Comparison of ENCODE assay signal across 18 cellular contexts in genomic region chr20:37072293-37073196, GRCh38. TPM values are rescaled to one million over a fixed set of nuclear protein-coding genes. Genes with fewer than 3 reads are reported as not detected.
DNase-seq lines count a peak whose midpoint lies in the region; ATAC-seq, FAIRE-seq and TF ChIP-seq lines count a peak whose summit lies in the region.
"Had no signal": no experiment of that assay in that cellular context is flagged by ENCODE, and none has a peak within 500 bp of the region (broad histone marks: within the 10 kb centered on the region; RNA-seq: fewer than 3 reads in every experiment).

No MANE protein-coding gene starts in this region.

- in situ Hi-C loops in ACHN (cut with HindIII; ENCODE audit: low pct_ligation_motif_present, low pct_unique_long_range_greater_than_20kb, low sequenced_read_pairs) = no loop called here

- H3K27ac ChIP-seq in suprapubic skin = no peak overlapping the region
- H3K27ac ChIP-seq: 22Rv1, BLaER1, PC-9, tibial artery, VCaP had no signal

- TF ChIP-seq EP300 in suprapubic skin (IDR thresholded peaks at IDR 0.05) = no peak

- H3K9me3 ChIP-seq in suprapubic skin = no peaks in the 10 kb centered on the region
- H3K9me3 ChIP-seq: tibial artery had no signal

- POLR2A ChIA-PET in activated CD4-positive, alpha-beta T cell treated with anti-CD3 and anti-CD28 coated beads for 36 hours (lab: Charles Lee) = no interaction called here

- 95% methylated on average over 17 of the region's 17 CpGs for WGBS in suprapubic skin

- H3K27ac Mint-ChIP-seq in activated CD4-positive, alpha-beta T cell treated with anti-CD3 and anti-CD28 coated beads for 36 hours = peak overlapping the region; percentile 6
- peak overlapping the region; percentile 82 for H3K27ac Mint-ChIP-seq in T-helper 1 cell treated with Interleukin-12 subunit alpha and Interleukin-12 subunit beta and Interleukin-4 antibody, amounts not matched to agents 30 μg/mL and 1 μg/mL, for 36 hours
- peak overlapping the region; percentile 84 for H3K27ac Mint-ChIP-seq in memory B cell

- CTCF ChIA-PET in activated CD4-positive, alpha-beta T cell treated with anti-CD3 and anti-CD28 coated beads for 36 hours (lab: Charles Lee) = interaction anchor here (1.0 to 1.3 kb wide), 3 partner anchors 23 to 123 kb away, joined by 3 read pairs; no protein-coding TSS in a partner anchor

- H3K4me1 Mint-ChIP-seq in activated CD4-positive, alpha-beta T cell treated with anti-CD3 and anti-CD28 coated beads for 36 hours = peaks cover 34% of the 10 kb centered on the region
- H3K4me1 Mint-ChIP-seq in T-helper 1 cell treated with Interleukin-12 subunit alpha and Interleukin-12 subunit beta and Interleukin-4 antibody, amounts not matched to agents 30 μg/mL and 1 μg/mL, for 36 hours (ENCODE audit: low read depth) = peaks cover 32% of the 10 kb centered on the region
- H3K4me1 Mint-ChIP-seq in memory B cell = peaks cover 9% of the 10 kb centered on the region
- H3K4me1 Mint-ChIP-seq: endodermal cell had no signal

- no peak overlapping the region for H3K4me3 Mint-ChIP-seq in activated CD4-positive, alpha-beta T cell treated with anti-CD3 and anti-CD28 coated beads for 36 hours
- no peak overlapping the region for H3K4me3 Mint-ChIP-seq in T-helper 1 cell treated with Interleukin-12 subunit alpha and Interleukin-12 subunit beta and Interleukin-4 antibody, amounts not matched to agents 30 μg/mL and 1 μg/mL, for 36 hours
- H3K4me3 Mint-ChIP-seq in memory B cell = peak overlapping the region; percentile 64
- H3K4me3 Mint-ChIP-seq: endodermal cell had no signal

- H3K36me3 Mint-ChIP-seq in activated CD4-positive, alpha-beta T cell treated with anti-CD3 and anti-CD28 coated beads for 36 hours (ENCODE audit: low read depth) = peaks cover 35% of the 10 kb centered on the region
- H3K36me3 Mint-ChIP-seq in T-helper 1 cell treated with Interleukin-12 subunit alpha and Interleukin-12 subunit beta and Interleukin-4 antibody, amounts not matched to agents 30 μg/mL and 1 μg/mL, for 36 hours (ENCODE audit: low read depth) = peaks cover 19% of the 10 kb centered on the region
- H3K36me3 Mint-ChIP-seq in memory B cell = peaks cover 4% of the 10 kb centered on the region

- no peak for ATAC-seq in activated CD4-positive, alpha-beta T cell treated with anti-CD3 and anti-CD28 coated beads for 36 hours
- ATAC-seq in memory B cell (ENCODE audit: low read depth) = peak; percentile 54
- ATAC-seq: left ventricle myocardium superior had no signal

- peaks cover 9% of the 10 kb centered on the region for H3K4me1 ChIP-seq in suprapubic skin
- H3K4me1 ChIP-seq: BLaER1, tibial artery had no signal

- intact Hi-C loops in activated CD4-positive, alpha-beta T cell treated with anti-CD3 and anti-CD28 coated beads for 36 hours (cut with DNase I, micrococcal nuclease) = no loop called here

- no peak for FAIRE-seq in GM19239 (lab: Jason Lieb, UNC)

- no peak for DNase-seq in activated CD4-positive, alpha-beta T cell treated with anti-CD3 and anti-CD28 coated beads for 36 hours
- DNase-seq in activated CD4-positive, alpha-beta T cell treated with anti-CD3 and anti-CD28 coated beads, Interleukin-2, amount 50 U/mL, for 1 hour = no peak
- DNase-seq in GM19239 (ENCODE audit: insufficient read length, low spot score) = peak; percentile 8
- DNase-seq in memory B cell (ENCODE audit: low spot score in 2 of 2) = no peak
- no peak for DNase-seq in ACHN
- no peak for DNase-seq in GOT3 (lab: John Stamatoyannopoulos, UW)
- no peak for DNase-seq in suprapubic skin (ENCODE audit: low spot score in 2 of 2)
- DNase-seq: endodermal cell; left ventricle myocardium superior; NCI-H2081; NCI-H510A treated with DMSO at 0.1 percent for 48 hours; PC-9; stimulated activated CD4-positive, alpha-beta T cell treated with anti-CD3 and anti-CD28 coated beads, Interleukin-4, amount 100 ng/mL, for 4 hours; tibial artery had no signal

- H3K9me3 Mint-ChIP-seq in activated CD4-positive, alpha-beta T cell treated with anti-CD3 and anti-CD28 coated beads for 36 hours (ENCODE audit: low read depth) = no peaks in the 10 kb centered on the region
- no peaks in the 10 kb centered on the region for H3K9me3 Mint-ChIP-seq in T-helper 1 cell treated with Interleukin-12 subunit alpha and Interleukin-12 subunit beta and Interleukin-4 antibody, amounts not matched to agents 30 μg/mL and 1 μg/mL, for 36 hours
- no peaks in the 10 kb centered on the region for H3K9me3 Mint-ChIP-seq in memory B cell

- no peak for TF ChIP-seq CTCF in suprapubic skin (IDR thresholded peaks at IDR 0.05)

- H3K36me3 ChIP-seq in suprapubic skin = no peaks in the 10 kb centered on the region

- no peaks in the 10 kb centered on the region for H3K27me3 ChIP-seq in suprapubic skin
- H3K27me3 ChIP-seq: BLaER1, tibial artery had no signal

- no peak overlapping the region for H3K4me3 ChIP-seq in suprapubic skin
- H3K4me3 ChIP-seq: BLaER1, PC-9, tibial artery had no signal

- no peaks in the 10 kb centered on the region for H3K27me3 Mint-ChIP-seq in activated CD4-positive, alpha-beta T cell treated with anti-CD3 and anti-CD28 coated beads for 36 hours
- H3K27me3 Mint-ChIP-seq in T-helper 1 cell treated with Interleukin-12 subunit alpha and Interleukin-12 subunit beta and Interleukin-4 antibody, amounts not matched to agents 30 μg/mL and 1 μg/mL, for 36 hours (ENCODE audit: low read depth) = no peaks in the 10 kb centered on the region
- H3K27me3 Mint-ChIP-seq in memory B cell = no peaks in the 10 kb centered on the region

- TF ChIP-seq POLR2A in suprapubic skin (IDR thresholded peaks at IDR 0.05) = no peak

RNA-seq across cellular contexts. Expression of gene RBL1, which starts 23.3 kb away (rescaled TPM):
- total RNA-seq in activated CD4-positive, alpha-beta T cell treated with anti-CD3 and anti-CD28 coated beads for 36 hours = 10 to 100 TPM; 39.5 to 43.2 TPM
- 10 to 100 TPM in 1 of 4 donors, 1 to 10 TPM in 3; 7.5 to 11.5 (median 8.9) TPM for total RNA-seq in suprapubic skin

Comparison
In these comparisons a context has a peak if more than half of its experiments do, and no peak if none do; other contexts are left out.
1. H3K27ac Mint-ChIP-seq: peak in every context shown above with its lines; median percentile 84 in memory B cell; 82 in T-helper 1 cell treated with Interleukin-12 subunit alpha and Interleukin-12 subunit beta and Interleukin-4 antibody, amounts not matched to agents 30 μg/mL and 1 μg/mL, for 36 hours; 6 in activated CD4-positive, alpha-beta T cell treated with anti-CD3 and anti-CD28 coated beads for 36 hours.